Comparison of ENCODE assay signal across 8 cellular contexts in the genomic region with DNA sequence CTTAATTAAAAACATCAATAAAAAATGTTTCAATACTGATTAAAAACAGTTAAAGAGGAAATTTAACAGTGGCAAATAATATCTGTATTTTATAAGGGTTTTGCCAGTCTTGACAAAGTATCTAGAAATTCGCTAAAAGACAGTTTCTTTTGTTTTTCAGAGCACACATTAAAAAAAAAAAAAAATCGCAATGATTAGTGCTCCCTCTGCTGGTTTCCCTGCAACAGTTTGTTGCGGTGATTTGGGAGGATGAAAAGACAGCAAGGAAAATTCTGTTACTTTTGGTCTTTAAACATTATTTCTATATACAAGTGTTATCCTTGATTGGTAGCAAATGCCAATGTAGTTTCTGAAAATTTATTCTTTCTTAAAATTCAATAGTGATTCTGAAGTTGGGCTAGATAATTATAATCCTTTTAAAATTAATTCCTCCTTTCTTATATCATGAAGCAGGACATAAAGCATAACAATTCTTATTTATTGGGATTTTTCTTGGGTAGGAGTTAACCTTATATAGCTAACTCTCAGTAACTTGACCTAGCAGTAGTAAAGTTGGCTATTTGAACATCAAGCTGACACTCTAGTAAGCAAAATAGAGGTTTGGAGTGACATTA. TPM values are rescaled to one million over a fixed set of nuclear protein-coding genes. Genes with fewer than 3 reads are reported as not detected.
DNase-seq lines count a peak whose midpoint lies in the region; ATAC-seq and TF ChIP-seq lines count a peak whose summit lies in the region.

No MANE protein-coding gene starts in this region.

- in situ Hi-C loops in Caki2 (cut with HindIII; ENCODE audit: low pct_unique_long_range_greater_than_20kb, low sequenced_read_pairs): no loop called here

- peaks cover 2% of the 10 kb centered on the region for H3K27me3 Mint-ChIP-seq in activated CD4-positive, alpha-beta T cell treated with anti-CD3 and anti-CD28 coated beads for 36 hours

- peak; percentile 71 for TF ChIP-seq CTCF in LNCAP (IDR thresholded peaks at IDR 0.05)

- DNase-seq in Caki2 (ENCODE audit: low read depth) (peak; percentile 21), amniotic epithelial cell (ENCODE audit: low read depth) (peak; percentile 33), left kidney (ENCODE audit: low read depth, low spot score) (peak; percentile 66), occipital lobe (lab: John Stamatoyannopoulos, UW) (no peak)
- DNase-seq in activated CD4-positive, alpha-beta T cell treated with anti-CD3 and anti-CD28 coated beads for 36 hours: no peak
- DNase-seq in activated CD4-positive, alpha-beta T cell treated with anti-CD3 and anti-CD28 coated beads for 1 hour: no peak

- CTCF ChIA-PET in activated CD4-positive, alpha-beta T cell treated with anti-CD3 and anti-CD28 coated beads for 36 hours (lab: Charles Lee): interaction anchor here (0.8 to 1.1 kb wide), 2 partner anchors 9 to 22 kb away, joined by 3 read pairs; no protein-coding TSS in a partner anchor

- no peak overlapping the region for H3K27ac Mint-ChIP-seq in activated CD4-positive, alpha-beta T cell treated with anti-CD3 and anti-CD28 coated beads for 36 hours

- ATAC-seq in activated CD4-positive, alpha-beta T cell treated with anti-CD3 and anti-CD28 coated beads for 36 hours: no peak
- no peak for ATAC-seq in HG03439 (IDR thresholded peaks at IDR 0.05; ENCODE audit: unreplicated experiment)

- H3K4me1 Mint-ChIP-seq in activated CD4-positive, alpha-beta T cell treated with anti-CD3 and anti-CD28 coated beads for 36 hours: no peaks in the 10 kb centered on the region

- H3K36me3 Mint-ChIP-seq in activated CD4-positive, alpha-beta T cell treated with anti-CD3 and anti-CD28 coated beads for 36 hours (ENCODE audit: low read depth): no peaks in the 10 kb centered on the region

- intact Hi-C loops in activated CD4-positive, alpha-beta T cell treated with anti-CD3 and anti-CD28 coated beads for 36 hours (cut with DNase I, micrococcal nuclease): loop anchor here (1.0 to 10.0 kb wide), 5 partner anchors 389 to 687 kb away; no protein-coding TSS in a partner anchor

- no peaks in the 10 kb centered on the region for H3K9me3 Mint-ChIP-seq in activated CD4-positive, alpha-beta T cell treated with anti-CD3 and anti-CD28 coated beads for 36 hours (ENCODE audit: low read depth)

- H3K4me3 Mint-ChIP-seq in activated CD4-positive, alpha-beta T cell treated with anti-CD3 and anti-CD28 coated beads for 36 hours: no peak overlapping the region

- POLR2A ChIA-PET in activated CD4-positive, alpha-beta T cell treated with anti-CD3 and anti-CD28 coated beads for 36 hours (lab: Charles Lee): no interaction called here

RNA-seq across cellular contexts. Expression of gene SPRY2, which starts 23.1 kb away (rescaled TPM):
- total RNA-seq in Caki2 (2014; rRNA removed; shearing (Covaris generic); ENCODE audit: low replicate concordance): 1.2 and 9.2 TPM in 2 replicates
- total RNA-seq in activated CD4-positive, alpha-beta T cell treated with anti-CD3 and anti-CD28 coated beads for 36 hours: under 1 TPM; 0.32 to 0.34 TPM
- 43.8 TPM for total RNA-seq in occipital lobe

Comparison
In these comparisons a context has a peak if more than half of its experiments do, and no peak if none do; other contexts are left out.
1. DNase-seq: peak in Caki2 (single experiment), amniotic epithelial cell (single experiment) and left kidney (single experiment); none in activated CD4-positive, alpha-beta T cell treated with anti-CD3 and anti-CD28 coated beads for 36 hours (single experiment), occipital lobe (single experiment) and activated CD4-positive, alpha-beta T cell treated with anti-CD3 and anti-CD28 coated beads for 1 hour (single experiment).